Comparison of ENCODE assay signal across 1 cellular context in the genomic region with DNA sequence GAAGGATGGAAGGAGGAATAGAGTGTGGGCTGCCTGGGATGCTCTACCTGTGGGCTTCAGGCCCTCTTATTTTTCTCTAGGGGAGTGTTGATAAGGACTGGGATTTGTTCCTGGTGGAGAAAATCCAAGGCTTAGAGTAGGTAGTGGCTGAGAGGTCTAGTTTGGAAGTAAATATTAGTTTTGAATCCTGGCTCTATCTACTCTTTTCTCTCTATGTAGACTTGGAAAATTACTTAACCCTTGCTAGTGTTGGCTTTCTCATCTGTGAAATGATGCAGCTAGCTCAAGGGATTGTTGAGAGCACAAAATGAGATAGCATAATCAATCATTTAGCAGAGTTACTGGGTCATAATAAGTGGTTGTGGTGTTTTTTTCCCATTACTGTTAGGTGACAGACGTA.
A peak's percentile ranks its signal among the peaks of the same experiment; 100 is the strongest.
TF ChIP-seq lines count a peak whose summit lies in the region.

No MANE protein-coding gene starts in this region.

TF ChIP-seq in liver, 16 proteins besides CTCF, POLR2A, EP300 and RAD21 (continued from another document):
- TF ChIP-seq, protein P1, sequence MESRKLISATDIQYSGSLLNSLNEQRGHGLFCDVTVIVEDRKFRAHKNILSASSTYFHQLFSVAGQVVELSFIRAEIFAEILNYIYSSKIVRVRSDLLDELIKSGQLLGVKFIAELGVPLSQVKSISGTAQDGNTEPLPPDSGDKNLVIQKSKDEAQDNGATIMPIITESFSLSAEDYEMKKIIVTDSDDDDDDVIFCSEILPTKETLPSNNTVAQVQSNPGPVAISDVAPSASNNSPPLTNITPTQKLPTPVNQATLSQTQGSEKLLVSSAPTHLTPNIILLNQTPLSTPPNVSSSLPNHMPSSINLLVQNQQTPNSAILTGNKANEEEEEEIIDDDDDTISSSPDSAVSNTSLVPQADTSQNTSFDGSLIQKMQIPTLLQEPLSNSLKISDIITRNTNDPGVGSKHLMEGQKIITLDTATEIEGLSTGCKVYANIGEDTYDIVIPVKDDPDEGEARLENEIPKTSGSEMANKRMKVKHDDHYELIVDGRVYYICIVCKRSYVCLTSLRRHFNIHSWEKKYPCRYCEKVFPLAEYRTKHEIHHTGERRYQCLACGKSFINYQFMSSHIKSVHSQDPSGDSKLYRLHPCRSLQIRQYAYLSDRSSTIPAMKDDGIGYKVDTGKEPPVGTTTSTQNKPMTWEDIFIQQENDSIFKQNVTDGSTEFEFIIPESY (IDR thresholded peaks at IDR 0.05) = peak; percentile 3
- TF ChIP-seq, protein P2, sequence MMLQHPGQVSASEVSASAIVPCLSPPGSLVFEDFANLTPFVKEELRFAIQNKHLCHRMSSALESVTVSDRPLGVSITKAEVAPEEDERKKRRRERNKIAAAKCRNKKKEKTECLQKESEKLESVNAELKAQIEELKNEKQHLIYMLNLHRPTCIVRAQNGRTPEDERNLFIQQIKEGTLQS (IDR thresholded peaks at IDR 0.05) = peak; percentile 26
TF ChIP-seq in liver: peak in this region for 6.
